In genomic region chr1:21704055-21704660, GRCh38 we compare ENCODE assay signal across 20 cellular contexts. TPM values are rescaled to one million over a fixed set of nuclear protein-coding genes. Genes with fewer than 3 reads are reported as not detected.
A peak's percentile ranks its signal among the peaks of the same experiment; 100 is the strongest.
DNase-seq lines count a peak whose midpoint lies in the region; ATAC-seq, FAIRE-seq and TF ChIP-seq lines count a peak whose summit lies in the region.
"Had no signal": no experiment of that assay in that cellular context is flagged by ENCODE, and none has a peak within 500 bp of the region (broad histone marks: within the 10 kb centered on the region; RNA-seq: fewer than 3 reads in every experiment).

No MANE protein-coding gene starts in this region.

- TF ChIP-seq CTCF in WTC11 (IDR thresholded peaks at IDR 0.05) (no peak), tibial nerve (IDR thresholded peaks at IDR 0.05) (no peak)

- WGBS in tibial nerve, 2 donors = 55 to 56% methylated on average over 7 of the region's 7 CpGs

- H3K9me3 Mint-ChIP-seq in activated naive CD8-positive, alpha-beta T cell (ENCODE audit: low read depth) = no peaks in the 10 kb centered on the region
- H3K9me3 Mint-ChIP-seq in activated naive CD8-positive, alpha-beta T cell treated with anti-CD3 and anti-CD28 coated beads, Interleukin-2, amount 50 U/mL, for 24 hours = no peaks in the 10 kb centered on the region
- no peaks in the 10 kb centered on the region for H3K9me3 Mint-ChIP-seq in WTC11
- H3K9me3 Mint-ChIP-seq: dendritic cell treated with granulocyte-macrophage colony-stimulating factor and Interleukin-4, amounts not matched to agents 40 ng/mL and 50 ng/mL, for 4 days; IgD-negative memory B cell had no signal

- H3K27me3 Mint-ChIP-seq in activated naive CD8-positive, alpha-beta T cell = no peaks in the 10 kb centered on the region
- no peaks in the 10 kb centered on the region for H3K27me3 Mint-ChIP-seq in activated naive CD8-positive, alpha-beta T cell treated with anti-CD3 and anti-CD28 coated beads, Interleukin-2, amount 50 U/mL, for 24 hours
- H3K27me3 Mint-ChIP-seq in WTC11 (ENCODE audit: low read depth) = no peaks in the 10 kb centered on the region
- H3K27me3 Mint-ChIP-seq: dendritic cell treated with granulocyte-macrophage colony-stimulating factor and Interleukin-4, amounts not matched to agents 40 ng/mL and 50 ng/mL, for 4 days; IgD-negative memory B cell had no signal

- peaks cover 6% of the 10 kb centered on the region for H3K4me1 Mint-ChIP-seq in activated naive CD8-positive, alpha-beta T cell (ENCODE audit: low read depth)
- H3K4me1 Mint-ChIP-seq in activated naive CD8-positive, alpha-beta T cell treated with anti-CD3 and anti-CD28 coated beads, Interleukin-2, amount 50 U/mL, for 24 hours = peaks cover 4% of the 10 kb centered on the region
- peaks cover 38% of the 10 kb centered on the region for H3K4me1 Mint-ChIP-seq in WTC11

- ATAC-seq in activated naive CD8-positive, alpha-beta T cell treated with anti-CD3 and anti-CD28 coated beads, Interleukin-2, amount 50 U/mL, for 24 hours = no peak
- no peak for ATAC-seq in WTC11
- ATAC-seq in Right ventricle myocardium superior (ENCODE audit: poor library complexity) = no peak
- ATAC-seq: body of pancreas, foreskin keratinocyte had no signal

- no peak overlapping the region for H3K4me3 Mint-ChIP-seq in activated naive CD8-positive, alpha-beta T cell
- no peak overlapping the region for H3K4me3 Mint-ChIP-seq in activated naive CD8-positive, alpha-beta T cell treated with anti-CD3 and anti-CD28 coated beads, Interleukin-2, amount 50 U/mL, for 24 hours
- H3K4me3 Mint-ChIP-seq in WTC11 = no peak overlapping the region
- H3K4me3 Mint-ChIP-seq: dendritic cell treated with granulocyte-macrophage colony-stimulating factor and Interleukin-4, amounts not matched to agents 40 ng/mL and 50 ng/mL, for 4 days; IgD-negative memory B cell had no signal

- TF ChIP-seq POLR2A in tibial nerve (IDR thresholded peaks at IDR 0.05) (no peak), GM12891 (IDR thresholded peaks at IDR 0.05; ENCODE audit: low read depth, low read length) (no peak)

- POLR2A ChIA-PET in WTC11 (lab: Charles Lee) = interaction anchor here (0.6 kb wide), 1 partner anchor 81 kb away, joined by 3 read pairs; no protein-coding TSS in a partner anchor

- peak overlapping the region; percentile 72 for H3K27ac Mint-ChIP-seq in activated naive CD8-positive, alpha-beta T cell
- no peak overlapping the region for H3K27ac Mint-ChIP-seq in activated naive CD8-positive, alpha-beta T cell treated with anti-CD3 and anti-CD28 coated beads, Interleukin-2, amount 50 U/mL, for 24 hours
- peak overlapping the region; percentile 43; the same call in 1 of the 2 replicates for H3K27ac Mint-ChIP-seq in WTC11
- H3K27ac Mint-ChIP-seq: dendritic cell treated with granulocyte-macrophage colony-stimulating factor and Interleukin-4, amounts not matched to agents 40 ng/mL and 50 ng/mL, for 4 days; IgD-negative memory B cell had no signal

- H3K27me3 ChIP-seq in tibial nerve = no peaks in the 10 kb centered on the region
- H3K27me3 ChIP-seq: body of pancreas, foreskin keratinocyte, sigmoid colon had no signal

- H3K27ac ChIP-seq in tibial nerve = peak overlapping the region in 3 of 4 donors; percentile 14 to 72 (median 68)
- H3K27ac ChIP-seq: body of pancreas, foreskin keratinocyte, RWPE1, sigmoid colon, WERI-Rb-1 had no signal

- no peak for DNase-seq in activated naive CD8-positive, alpha-beta T cell treated with anti-CD3 and anti-CD28 coated beads, Interleukin-2, amount 50 U/mL, for 24 hours
- DNase-seq in WTC11 (ENCODE audit: low spot score) (no peak), globus pallidus (ENCODE audit: low spot score) (peak; percentile 40), tibial nerve (ENCODE audit: low spot score in 2 of 2) (no peak), GM12891 (ENCODE audit: insufficient read length, low spot score) (no peak), frontal cortex (ENCODE audit: low spot score in 2 of 2) (no peak), Right ventricle myocardium superior (no peak)
- DNase-seq: activated naive CD4-positive, alpha-beta T cell; body of pancreas; COR-L47; NK-92 treated with Interleukin-12 subunit alpha and Interleukin-12 subunit beta, amount 100 ng/mL, for 24 hours; sigmoid colon; stimulated activated CD4-positive, alpha-beta T cell treated with anti-CD3 and anti-CD28 coated beads, Interleukin-2, amount 100 ng/mL, for 24 hours had no signal

- H3K36me3 ChIP-seq in tibial nerve = peaks cover 0 to 59% (median 0%) of the 10 kb centered on the region in 3 donors

- CTCF ChIA-PET in WTC11 (lab: Charles Lee) = interaction anchor here (0.6 kb wide), 1 partner anchor 793 kb away, joined by 4 read pairs; no protein-coding TSS in a partner anchor

- peaks cover 0 to 49% (median 0%) of the 10 kb centered on the region in 4 donors for H3K4me1 ChIP-seq in tibial nerve
- H3K4me1 ChIP-seq: body of pancreas, foreskin keratinocyte, sigmoid colon had no signal

- peaks cover 15% of the 10 kb centered on the region for H3K36me3 Mint-ChIP-seq in activated naive CD8-positive, alpha-beta T cell
- H3K36me3 Mint-ChIP-seq in activated naive CD8-positive, alpha-beta T cell treated with anti-CD3 and anti-CD28 coated beads, Interleukin-2, amount 50 U/mL, for 24 hours (ENCODE audit: low read depth) = peaks cover 49% of the 10 kb centered on the region
- H3K36me3 Mint-ChIP-seq in WTC11 = peaks cover 43% of the 10 kb centered on the region

- no peaks in the 10 kb centered on the region for H3K9me3 ChIP-seq in tibial nerve
- H3K9me3 ChIP-seq: body of pancreas, HAP-1, sigmoid colon had no signal

- intact Hi-C loops in Right ventricle myocardium superior (cut with DNase I) = no loop called here

- no peak overlapping the region for H3K4me3 ChIP-seq in tibial nerve
- H3K4me3 ChIP-seq: body of pancreas, HAP-1, sigmoid colon had no signal

- FAIRE-seq in GM12891 (lab: Jason Lieb, UNC) (no peak), frontal cortex (lab: Jason Lieb, UNC) (no peak)

- no peak for TF ChIP-seq EP300 in tibial nerve (IDR thresholded peaks at IDR 0.05)

TF ChIP-seq in WTC11, 78 proteins besides CTCF, POLR2A, EP300 and RAD21 (continues in another document):
- TF ChIP-seq CREB1 (CRISPR knock-in tag; IDR thresholded peaks at IDR 0.05) (no peak), SP1 (CRISPR knock-in tag; conservative IDR thresholded peaks at IDR 0.05) (no peak), PRRX2 (CRISPR knock-in tag; IDR thresholded peaks at IDR 0.05) (no peak), JAZF1 (CRISPR knock-in tag; IDR thresholded peaks at IDR 0.05) (no peak), MXD4 (CRISPR knock-in tag; IDR thresholded peaks at IDR 0.05; ENCODE audit: borderline replicate concordance) (no peak), ATF1 (CRISPR knock-in tag; IDR thresholded peaks at IDR 0.05) (no peak), ZNF423 (CRISPR knock-in tag; IDR thresholded peaks at IDR 0.05) (no peak)

TF ChIP-seq in GM12891, 5 proteins besides CTCF, POLR2A, EP300 and RAD21:
- TF ChIP-seq PAX5 (IDR thresholded peaks at IDR 0.05; ENCODE audit: insufficient read depth, low read length, severe bottlenecking) = no peak
- no peak for TF ChIP-seq POLR2AphosphoS5 (IDR thresholded peaks at IDR 0.05; ENCODE audit: low read depth, low read length)
- no peak for TF ChIP-seq POU2F2 (IDR thresholded peaks at IDR 0.05; ENCODE audit: low read depth, low read length)
- no peak for TF ChIP-seq SPI1 (IDR thresholded peaks at IDR 0.05; ENCODE audit: low read depth, low read length)
- TF ChIP-seq TAF1 (IDR thresholded peaks at IDR 0.05; ENCODE audit: low read depth, low read length) = no peak

RNA-seq across cellular contexts. Expression of gene RAP1GAP, which starts 35.0 kb away (rescaled TPM):
- 7.6 to 9.9 TPM (median 9.7 TPM) in 3 replicates for total RNA-seq in WTC11 (2021)
- total RNA-seq in tibial nerve = 1 to 10 TPM; 2.4 to 5.1 (median 4.6) TPM
- polyA plus RNA-seq in GM12891 (2012; ENCODE audit: low read depth, missing spikeins) = 0.49 TPM
- total RNA-seq in frontal cortex = 18.8 TPM
- total RNA-seq in Right ventricle myocardium superior = 3.7 TPM
- polyA plus RNA-seq: IgD-negative memory B cell had no signal
